36 cellular contexts compared by ENCODE assay signal in the genomic region with DNA sequence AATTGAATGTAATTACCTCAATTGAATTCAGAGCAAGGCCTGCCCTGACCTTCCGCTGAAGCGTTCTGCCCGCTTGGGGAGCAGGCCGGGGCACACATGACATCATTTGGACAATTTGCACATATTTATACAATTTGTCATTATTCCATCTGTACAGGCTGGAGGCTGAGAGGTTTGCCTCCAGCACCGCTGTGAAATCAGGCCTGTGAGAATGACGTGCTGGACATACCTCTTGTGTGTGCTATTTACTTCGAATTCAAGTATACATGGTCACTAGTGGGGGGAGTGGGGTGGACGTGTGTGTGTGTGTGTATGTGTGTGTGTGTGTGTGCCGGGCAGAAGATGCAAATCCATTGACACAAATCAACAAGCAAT.
A peak's percentile ranks its signal among the peaks of the same experiment; 100 is the strongest.
DNase-seq lines count a peak whose midpoint lies in the region; ATAC-seq and TF ChIP-seq lines count a peak whose summit lies in the region.
"Had no signal": no experiment of that assay in that cellular context is flagged by ENCODE, and none has a peak within 500 bp of the region (broad histone marks: within the 10 kb centered on the region; RNA-seq: fewer than 3 reads in every experiment).

No MANE protein-coding gene starts in this region.

- H3K36me3 ChIP-seq in upper lobe of left lung = no peaks in the 10 kb centered on the region
- H3K36me3 ChIP-seq: ascending aorta, thyroid gland, vagina, WERI-Rb-1 had no signal

- no peaks in the 10 kb centered on the region for H3K27me3 ChIP-seq in upper lobe of left lung
- H3K27me3 ChIP-seq: ascending aorta, hepatocyte, thyroid gland, vagina had no signal

- no peak for DNase-seq in stimulated activated naive CD8-positive, alpha-beta T cell treated with anti-CD3 and anti-CD28 coated beads, Interleukin-15, amount 100 ng/mL, for 72 hours
- no peak for DNase-seq in stimulated activated naive CD8-positive, alpha-beta T cell treated with anti-CD3 and anti-CD28 coated beads, Interleukin-15, Interleukin-2, amounts not matched to agents 100 U/mL and 50 U/mL, for 24 hours
- DNase-seq in RPMI7951 (ENCODE audit: low read depth) (peak; percentile 57), foreskin fibroblast (peak; percentile 18 to 69), upper lobe of left lung (no peak), hippocampal formation (lab: John Stamatoyannopoulos, UW) (no peak)
- DNase-seq: activated CD4-positive, alpha-beta T cell treated with anti-CD3 and anti-CD28 coated beads for 4 hours; activated CD8-positive, alpha-beta memory T cell treated with anti-CD3 and anti-CD28 coated beads for 24 hours; activated gamma-delta T cell; activated T-cell treated with anti-CD3 and anti-CD28 coated beads, Interleukin-2, amount 50 U/mL, for 1 hour; AML-193; central memory CD4-positive, alpha-beta T cell; erythroblast; foreskin melanocyte; H9; left colon; mammary epithelial cell; NCI-H1436; NCI-H2107; NCI-H774; SIG-M5; T-helper 9 cell; thyroid gland; WERI-Rb-1 had no signal

- H3K27ac Mint-ChIP-seq in stimulated activated naive CD8-positive, alpha-beta T cell treated with anti-CD3 and anti-CD28 coated beads, Interleukin-15, amount 100 ng/mL, for 72 hours = no peak overlapping the region
- H3K27ac Mint-ChIP-seq: activated naive CD8-positive, alpha-beta T cell treated with anti-CD3 and anti-CD28 coated beads, Interleukin-2, amount 10 ng/mL, durations not matched to agents 7 days and 5 days; CD4-positive, alpha-beta T cell; dendritic cell treated with granulocyte-macrophage colony-stimulating factor and Interleukin-4, amounts not matched to agents 40 ng/mL and 50 ng/mL, for 4 days; nephron; stimulated activated naive CD8-positive, alpha-beta T cell treated with anti-CD3 and anti-CD28 coated beads, Interleukin-15, Interleukin-2, amounts not matched to agents 100 ng/mL and 50 ng/mL, for 24 hours had no signal

- H3K9me3 ChIP-seq in upper lobe of left lung = no peaks in the 10 kb centered on the region
- H3K9me3 ChIP-seq: ascending aorta, thyroid gland, vagina had no signal

- no peaks in the 10 kb centered on the region for H3K4me1 Mint-ChIP-seq in stimulated activated naive CD8-positive, alpha-beta T cell treated with anti-CD3 and anti-CD28 coated beads, Interleukin-15, amount 100 ng/mL, for 72 hours
- H3K4me1 Mint-ChIP-seq: activated naive CD8-positive, alpha-beta T cell treated with anti-CD3 and anti-CD28 coated beads, Interleukin-2, amount 10 ng/mL, durations not matched to agents 7 days and 5 days had no signal

- no peaks in the 10 kb centered on the region for H3K27me3 Mint-ChIP-seq in stimulated activated naive CD8-positive, alpha-beta T cell treated with anti-CD3 and anti-CD28 coated beads, Interleukin-15, amount 100 ng/mL, for 72 hours
- H3K27me3 Mint-ChIP-seq: activated naive CD8-positive, alpha-beta T cell treated with anti-CD3 and anti-CD28 coated beads, Interleukin-2, amount 10 ng/mL, durations not matched to agents 7 days and 5 days; CD4-positive, alpha-beta T cell; stimulated activated naive CD8-positive, alpha-beta T cell treated with anti-CD3 and anti-CD28 coated beads, Interleukin-15, Interleukin-2, amounts not matched to agents 100 ng/mL and 50 ng/mL, for 24 hours had no signal

- TF ChIP-seq POLR2A in upper lobe of left lung (IDR thresholded peaks at IDR 0.05) = no peak

- H3K4me3 ChIP-seq in foreskin fibroblast (ENCODE audit: low read depth in 1 of 2, low read length in 2 of 2) (no peak overlapping the region), upper lobe of left lung (no peak overlapping the region)
- H3K4me3 ChIP-seq: ascending aorta, hepatocyte, skin epidermis, thyroid gland, vagina had no signal

- no peaks in the 10 kb centered on the region for H3K4me1 ChIP-seq in upper lobe of left lung
- H3K4me1 ChIP-seq: ascending aorta, thyroid gland, vagina had no signal

- H3K27ac ChIP-seq in upper lobe of left lung = no peak overlapping the region
- H3K27ac ChIP-seq: ascending aorta, hepatocyte, skin epidermis, thyroid gland, vagina, WERI-Rb-1 had no signal

- H3K9me3 Mint-ChIP-seq in stimulated activated naive CD8-positive, alpha-beta T cell treated with anti-CD3 and anti-CD28 coated beads, Interleukin-15, amount 100 ng/mL, for 72 hours = peaks cover 0 to 6% of the 10 kb centered on the region in 2 donors
- H3K9me3 Mint-ChIP-seq: activated naive CD8-positive, alpha-beta T cell treated with anti-CD3 and anti-CD28 coated beads, Interleukin-2, amount 10 ng/mL, durations not matched to agents 7 days and 5 days; dendritic cell treated with granulocyte-macrophage colony-stimulating factor and Interleukin-4, amounts not matched to agents 40 ng/mL and 50 ng/mL, for 4 days; nephron; stimulated activated naive CD8-positive, alpha-beta T cell treated with anti-CD3 and anti-CD28 coated beads, Interleukin-15, Interleukin-2, amounts not matched to agents 100 ng/mL and 50 ng/mL, for 24 hours had no signal

- TF ChIP-seq CTCF in foreskin fibroblast (IDR thresholded peaks at IDR 0.05; ENCODE audit: low read depth, low read length) (no peak), upper lobe of left lung (IDR thresholded peaks at IDR 0.05) (no peak)

- ATAC-seq in stimulated activated naive CD8-positive, alpha-beta T cell treated with anti-CD3 and anti-CD28 coated beads, Interleukin-15, amount 100 ng/mL, for 72 hours = peak; percentile 19
- no peak for ATAC-seq in stimulated activated naive CD8-positive, alpha-beta T cell treated with anti-CD3 and anti-CD28 coated beads, Interleukin-15, Interleukin-2, amounts not matched to agents 100 U/mL and 50 U/mL, for 24 hours
- peak; percentile 30 to 82 for ATAC-seq in upper lobe of left lung (ENCODE audit: low FRiP score in 2 of 2)
- ATAC-seq in HG02938 (IDR thresholded peaks at IDR 0.05; ENCODE audit: unreplicated experiment) = no peak
- ATAC-seq in GM21367 (IDR thresholded peaks at IDR 0.05; ENCODE audit: unreplicated experiment) = no peak
- ATAC-seq: left colon, Panc1 had no signal

- WGBS in upper lobe of left lung, 2 donors = 74 to 80% methylated on average over 9 of the region's 9 CpGs

- no peak overlapping the region for H3K4me3 Mint-ChIP-seq in stimulated activated naive CD8-positive, alpha-beta T cell treated with anti-CD3 and anti-CD28 coated beads, Interleukin-15, amount 100 ng/mL, for 72 hours
- H3K4me3 Mint-ChIP-seq: activated naive CD8-positive, alpha-beta T cell treated with anti-CD3 and anti-CD28 coated beads, Interleukin-2, amount 10 ng/mL, durations not matched to agents 7 days and 5 days; CD4-positive, alpha-beta T cell; dendritic cell treated with granulocyte-macrophage colony-stimulating factor and Interleukin-4, amounts not matched to agents 40 ng/mL and 50 ng/mL, for 4 days; H9; nephron; stimulated activated naive CD8-positive, alpha-beta T cell treated with anti-CD3 and anti-CD28 coated beads, Interleukin-15, Interleukin-2, amounts not matched to agents 100 ng/mL and 50 ng/mL, for 24 hours had no signal

- TF ChIP-seq EP300 in upper lobe of left lung (IDR thresholded peaks at IDR 0.05) = no peak

Comparison
In these comparisons a context has a peak if more than half of its experiments do, and no peak if none do; other contexts are left out.
1. ATAC-seq: peak in stimulated activated naive CD8-positive, alpha-beta T cell treated with anti-CD3 and anti-CD28 coated beads, Interleukin-15, amount 100 ng/mL, for 72 hours (single experiment) and upper lobe of left lung (2 of 2); none in stimulated activated naive CD8-positive, alpha-beta T cell treated with anti-CD3 and anti-CD28 coated beads, Interleukin-15, Interleukin-2, amounts not matched to agents 100 U/mL and 50 U/mL, for 24 hours (single experiment), HG02938 (single experiment) and GM21367 (single experiment).
2. DNase-seq: peak in RPMI7951 (single experiment) and foreskin fibroblast (2 of 2); none in stimulated activated naive CD8-positive, alpha-beta T cell treated with anti-CD3 and anti-CD28 coated beads, Interleukin-15, amount 100 ng/mL, for 72 hours (0 of 2), stimulated activated naive CD8-positive, alpha-beta T cell treated with anti-CD3 and anti-CD28 coated beads, Interleukin-15, Interleukin-2, amounts not matched to agents 100 U/mL and 50 U/mL, for 24 hours (single experiment), upper lobe of left lung (0 of 2) and hippocampal formation (0 of 2).